Comparison of ENCODE assay signal across 8 cellular contexts in the genomic region with DNA sequence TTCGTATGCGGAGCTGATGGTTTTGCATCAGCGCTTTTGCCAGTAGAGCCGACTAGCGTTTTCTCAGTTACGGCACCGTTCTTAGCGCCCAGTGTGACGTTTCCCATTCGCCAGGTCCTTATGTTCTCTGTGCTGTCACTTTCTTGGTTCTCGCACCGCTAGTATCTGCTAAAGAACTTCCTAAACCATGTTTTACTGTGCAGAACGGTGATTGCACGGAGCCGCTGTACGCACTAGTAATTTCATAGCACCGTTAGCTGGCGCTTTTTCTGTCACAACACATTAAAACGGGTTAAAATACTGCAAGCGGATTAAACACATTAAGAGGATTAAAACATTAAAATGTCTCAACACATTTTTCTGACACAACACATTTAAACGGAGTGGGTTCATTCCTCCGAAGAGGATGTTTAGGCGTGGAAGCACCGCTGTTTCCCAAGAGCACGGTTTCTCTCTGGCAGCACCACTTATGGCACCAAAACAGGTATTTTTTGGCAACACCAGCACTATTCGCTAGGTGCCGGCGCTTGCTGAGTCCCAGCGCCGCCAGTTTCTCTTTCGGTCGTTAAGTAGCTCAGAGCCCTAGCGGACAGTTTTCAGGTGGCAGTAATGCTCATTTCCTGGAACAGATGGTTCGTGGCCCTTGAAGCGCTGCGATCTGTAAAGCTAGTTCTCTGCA. TPM values are rescaled to one million over a fixed set of nuclear protein-coding genes. Genes with fewer than 3 reads are reported as not detected.
DNase-seq lines count a peak whose midpoint lies in the region; ATAC-seq, FAIRE-seq and TF ChIP-seq lines count a peak whose summit lies in the region.

No MANE protein-coding gene starts in this region.

- intact Hi-C loops in kidney (cut with DNase I) = no loop called here

- no peaks in the 10 kb centered on the region for H3K27me3 Mint-ChIP-seq in T-helper 1 cell treated with Interleukin-12 subunit alpha and Interleukin-12 subunit beta and Interleukin-4 antibody, amounts not matched to agents 30 μg/mL and 1 μg/mL, for 36 hours (ENCODE audit: low read depth)

- ATAC-seq in GM18508 (IDR thresholded peaks at IDR 0.05; ENCODE audit: insufficient read depth, unreplicated experiment) (peak; percentile 64), HG02852 (IDR thresholded peaks at IDR 0.05; ENCODE audit: unreplicated experiment) (peak; percentile 67)

- H3K4me3 Mint-ChIP-seq in T-helper 1 cell treated with Interleukin-12 subunit alpha and Interleukin-12 subunit beta and Interleukin-4 antibody, amounts not matched to agents 30 μg/mL and 1 μg/mL, for 36 hours = peak overlapping the region; percentile 96

- DNase-seq in NCI-H1436 treated with DMSO at 0.1 percent for 48 hours (lab: John Stamatoyannopoulos, UW) (peak; percentile 29), astrocyte of the spinal cord (ENCODE audit: low read depth, low spot score) (peak; percentile 90), kidney (peak; percentile 83), GM19240 (ENCODE audit: insufficient read length, low spot score) (no peak)
- DNase-seq in stimulated activated CD4-positive, alpha-beta T cell treated with anti-CD3 and anti-CD28 coated beads, Interleukin-2, amount 100 ng/mL, for 24 hours = peak; percentile 76 to 80

- in situ Hi-C loops in astrocyte of the spinal cord (cut with HindIII; ENCODE audit: low sequenced_read_pairs) = no loop called here

- peak overlapping the region; percentile 19 to 36 for H3K9ac ChIP-seq in kidney (ENCODE audit: low read length in 2 of 2)

- peak overlapping the region; percentile 71 to 77 for H3K27ac ChIP-seq in kidney (ENCODE audit: low read depth in 2 of 2, low read length in 2 of 2)

- no peaks in the 10 kb centered on the region for H3K4me1 ChIP-seq in kidney (ENCODE audit: control insufficient read depth in 1 of 2, insufficient read depth in 1 of 2, low read depth in 1 of 2, low read length in 2 of 2)

- peak overlapping the region; percentile 63 for H3K4me3 ChIP-seq in astrocyte of the spinal cord (ENCODE audit: low read depth, low read length)
- H3K4me3 ChIP-seq in kidney (ENCODE audit: low read length in 2 of 2) = peak overlapping the region; percentile 59 to 73

- peak overlapping the region; percentile 100 for H3K27ac Mint-ChIP-seq in T-helper 1 cell treated with Interleukin-12 subunit alpha and Interleukin-12 subunit beta and Interleukin-4 antibody, amounts not matched to agents 30 μg/mL and 1 μg/mL, for 36 hours

- TF ChIP-seq CTCF in astrocyte of the spinal cord (IDR thresholded peaks at IDR 0.05; ENCODE audit: low read depth, low read length) (peak; percentile 55), kidney (IDR thresholded peaks at IDR 0.05; ENCODE audit: borderline replicate concordance, extremely low read depth, insufficient read depth) (no peak)

- H3K4me1 Mint-ChIP-seq in T-helper 1 cell treated with Interleukin-12 subunit alpha and Interleukin-12 subunit beta and Interleukin-4 antibody, amounts not matched to agents 30 μg/mL and 1 μg/mL, for 36 hours (ENCODE audit: low read depth) = peaks cover 40% of the 10 kb centered on the region

- FAIRE-seq in kidney (lab: Jason Lieb, UNC) = no peak

- H3K9me3 Mint-ChIP-seq in T-helper 1 cell treated with Interleukin-12 subunit alpha and Interleukin-12 subunit beta and Interleukin-4 antibody, amounts not matched to agents 30 μg/mL and 1 μg/mL, for 36 hours = no peaks in the 10 kb centered on the region

- H3K9me3 ChIP-seq in kidney (ENCODE audit: control insufficient read depth in 1 of 2, low read length in 2 of 2) = peaks cover 0 to 7% of the 10 kb centered on the region in 2 donors

- H3K36me3 Mint-ChIP-seq in T-helper 1 cell treated with Interleukin-12 subunit alpha and Interleukin-12 subunit beta and Interleukin-4 antibody, amounts not matched to agents 30 μg/mL and 1 μg/mL, for 36 hours (ENCODE audit: low read depth) = peaks cover 13% of the 10 kb centered on the region

- H3K36me3 ChIP-seq in kidney (ENCODE audit: control insufficient read depth in 1 of 2, insufficient read depth in 2 of 2, low read length in 2 of 2) = no peaks in the 10 kb centered on the region

RNA-seq across cellular contexts. Expression of gene ANXA2R, which starts 20.4 kb away (rescaled TPM):
- total RNA-seq in kidney = 4.6 TPM
- polyA plus RNA-seq in kidney (ENCODE audit: insufficient read depth, low read depth, low replicate concordance) = 2.0 TPM
